ENCODE assay signal across 1 cellular context in the genomic region with DNA sequence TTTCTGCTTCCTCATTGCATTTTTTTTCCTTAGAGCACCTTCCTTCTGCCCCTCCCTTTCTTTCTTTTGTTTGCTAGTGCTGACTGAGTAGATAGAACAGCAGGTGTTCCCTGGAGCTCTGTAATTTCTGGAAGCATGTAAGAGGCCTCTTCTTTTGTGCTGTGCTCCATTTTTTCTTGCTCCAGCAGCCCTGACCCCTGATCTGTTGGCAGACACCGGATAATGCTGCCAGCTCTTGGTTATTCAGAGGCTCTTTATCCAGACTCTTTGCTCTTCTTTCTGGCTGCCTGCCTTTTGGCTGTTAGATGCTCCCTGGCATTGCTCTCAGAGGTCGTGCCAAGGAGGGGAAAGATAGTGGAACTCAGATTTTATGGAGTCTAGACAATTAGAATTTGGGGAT.
TF ChIP-seq lines count a peak whose summit lies in the region.

No MANE protein-coding gene starts in this region.

TF ChIP-seq in GM23338, 12 proteins besides CTCF, POLR2A, EP300 and RAD21 (continued from another document):
- TF ChIP-seq, protein P1, sequence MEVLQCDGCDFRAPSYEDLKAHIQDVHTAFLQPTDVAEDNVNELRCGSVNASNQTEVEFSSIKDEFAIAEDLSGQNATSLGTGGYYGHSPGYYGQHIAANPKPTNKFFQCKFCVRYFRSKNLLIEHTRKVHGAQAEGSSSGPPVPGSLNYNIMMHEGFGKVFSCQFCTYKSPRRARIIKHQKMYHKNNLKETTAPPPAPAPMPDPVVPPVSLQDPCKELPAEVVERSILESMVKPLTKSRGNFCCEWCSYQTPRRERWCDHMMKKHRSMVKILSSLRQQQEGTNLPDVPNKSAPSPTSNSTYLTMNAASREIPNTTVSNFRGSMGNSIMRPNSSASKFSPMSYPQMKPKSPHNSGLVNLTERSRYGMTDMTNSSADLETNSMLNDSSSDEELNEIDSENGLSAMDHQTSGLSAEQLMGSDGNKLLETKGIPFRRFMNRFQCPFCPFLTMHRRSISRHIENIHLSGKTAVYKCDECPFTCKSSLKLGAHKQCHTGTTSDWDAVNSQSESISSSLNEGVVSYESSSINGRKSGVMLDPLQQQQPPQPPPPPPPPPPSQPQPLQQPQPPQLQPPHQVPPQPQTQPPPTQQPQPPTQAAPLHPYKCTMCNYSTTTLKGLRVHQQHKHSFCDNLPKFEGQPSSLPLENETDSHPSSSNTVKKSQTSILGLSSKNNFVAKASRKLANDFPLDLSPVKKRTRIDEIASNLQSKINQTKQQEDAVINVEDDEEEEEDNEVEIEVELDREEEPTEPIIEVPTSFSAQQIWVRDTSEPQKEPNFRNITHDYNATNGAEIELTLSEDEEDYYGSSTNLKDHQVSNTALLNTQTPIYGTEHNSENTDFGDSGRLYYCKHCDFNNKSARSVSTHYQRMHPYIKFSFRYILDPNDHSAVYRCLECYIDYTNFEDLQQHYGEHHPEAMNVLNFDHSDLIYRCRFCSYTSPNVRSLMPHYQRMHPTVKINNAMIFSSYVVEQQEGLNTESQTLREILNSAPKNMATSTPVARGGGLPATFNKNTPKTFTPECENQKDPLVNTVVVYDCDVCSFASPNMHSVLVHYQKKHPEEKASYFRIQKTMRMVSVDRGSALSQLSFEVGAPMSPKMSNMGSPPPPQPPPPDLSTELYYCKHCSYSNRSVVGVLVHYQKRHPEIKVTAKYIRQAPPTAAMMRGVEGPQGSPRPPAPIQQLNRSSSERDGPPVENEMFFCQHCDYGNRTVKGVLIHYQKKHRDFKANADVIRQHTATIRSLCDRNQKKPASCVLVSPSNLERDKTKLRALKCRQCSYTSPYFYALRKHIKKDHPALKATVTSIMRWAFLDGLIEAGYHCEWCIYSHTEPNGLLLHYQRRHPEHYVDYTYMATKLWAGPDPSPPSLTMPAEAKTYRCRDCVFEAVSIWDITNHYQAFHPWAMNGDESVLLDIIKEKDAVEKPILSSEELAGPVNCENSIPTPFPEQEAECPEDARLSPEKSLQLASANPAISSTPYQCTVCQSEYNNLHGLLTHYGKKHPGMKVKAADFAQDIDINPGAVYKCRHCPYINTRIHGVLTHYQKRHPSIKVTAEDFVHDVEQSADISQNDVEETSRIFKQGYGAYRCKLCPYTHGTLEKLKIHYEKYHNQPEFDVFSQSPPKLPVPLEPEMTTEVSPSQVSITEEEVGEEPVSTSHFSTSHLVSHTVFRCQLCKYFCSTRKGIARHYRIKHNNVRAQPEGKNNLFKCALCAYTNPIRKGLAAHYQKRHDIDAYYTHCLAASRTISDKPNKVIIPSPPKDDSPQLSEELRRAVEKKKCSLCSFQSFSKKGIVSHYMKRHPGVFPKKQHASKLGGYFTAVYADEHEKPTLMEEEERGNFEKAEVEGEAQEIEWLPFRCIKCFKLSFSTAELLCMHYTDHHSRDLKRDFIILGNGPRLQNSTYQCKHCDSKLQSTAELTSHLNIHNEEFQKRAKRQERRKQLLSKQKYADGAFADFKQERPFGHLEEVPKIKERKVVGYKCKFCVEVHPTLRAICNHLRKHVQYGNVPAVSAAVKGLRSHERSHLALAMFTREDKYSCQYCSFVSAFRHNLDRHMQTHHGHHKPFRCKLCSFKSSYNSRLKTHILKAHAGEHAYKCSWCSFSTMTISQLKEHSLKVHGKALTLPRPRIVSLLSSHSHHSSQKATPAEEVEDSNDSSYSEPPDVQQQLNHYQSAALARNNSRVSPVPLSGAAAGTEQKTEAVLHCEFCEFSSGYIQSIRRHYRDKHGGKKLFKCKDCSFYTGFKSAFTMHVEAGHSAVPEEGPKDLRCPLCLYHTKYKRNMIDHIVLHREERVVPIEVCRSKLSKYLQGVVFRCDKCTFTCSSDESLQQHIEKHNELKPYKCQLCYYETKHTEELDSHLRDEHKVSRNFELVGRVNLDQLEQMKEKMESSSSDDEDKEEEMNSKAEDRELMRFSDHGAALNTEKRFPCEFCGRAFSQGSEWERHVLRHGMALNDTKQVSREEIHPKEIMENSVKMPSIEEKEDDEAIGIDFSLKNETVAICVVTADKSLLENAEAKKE (CRISPR knock-in tag; IDR thresholded peaks at IDR 0.05), result no peak
- TF ChIP-seq EZH2phosphoT487 (IDR thresholded peaks at IDR 0.05; ENCODE audit: unreplicated experiment) (no peak), JUNB (IDR thresholded peaks at IDR 0.05; ENCODE audit: unreplicated experiment) (no peak), ZNF331 (CRISPR knock-in tag; IDR thresholded peaks at IDR 0.05; ENCODE audit: low read depth) (no peak), ZNF114 (CRISPR knock-in tag; IDR thresholded peaks at IDR 0.05) (no peak), EZH2 (IDR thresholded peaks at IDR 0.05; ENCODE audit: low read depth, unreplicated experiment) (no peak)
- TF ChIP-seq, protein P2, sequence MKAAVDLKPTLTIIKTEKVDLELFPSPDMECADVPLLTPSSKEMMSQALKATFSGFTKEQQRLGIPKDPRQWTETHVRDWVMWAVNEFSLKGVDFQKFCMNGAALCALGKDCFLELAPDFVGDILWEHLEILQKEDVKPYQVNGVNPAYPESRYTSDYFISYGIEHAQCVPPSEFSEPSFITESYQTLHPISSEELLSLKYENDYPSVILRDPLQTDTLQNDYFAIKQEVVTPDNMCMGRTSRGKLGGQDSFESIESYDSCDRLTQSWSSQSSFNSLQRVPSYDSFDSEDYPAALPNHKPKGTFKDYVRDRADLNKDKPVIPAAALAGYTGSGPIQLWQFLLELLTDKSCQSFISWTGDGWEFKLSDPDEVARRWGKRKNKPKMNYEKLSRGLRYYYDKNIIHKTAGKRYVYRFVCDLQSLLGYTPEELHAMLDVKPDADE (IDR thresholded peaks at IDR 0.05), result no peak
- TF ChIP-seq, protein P3, sequence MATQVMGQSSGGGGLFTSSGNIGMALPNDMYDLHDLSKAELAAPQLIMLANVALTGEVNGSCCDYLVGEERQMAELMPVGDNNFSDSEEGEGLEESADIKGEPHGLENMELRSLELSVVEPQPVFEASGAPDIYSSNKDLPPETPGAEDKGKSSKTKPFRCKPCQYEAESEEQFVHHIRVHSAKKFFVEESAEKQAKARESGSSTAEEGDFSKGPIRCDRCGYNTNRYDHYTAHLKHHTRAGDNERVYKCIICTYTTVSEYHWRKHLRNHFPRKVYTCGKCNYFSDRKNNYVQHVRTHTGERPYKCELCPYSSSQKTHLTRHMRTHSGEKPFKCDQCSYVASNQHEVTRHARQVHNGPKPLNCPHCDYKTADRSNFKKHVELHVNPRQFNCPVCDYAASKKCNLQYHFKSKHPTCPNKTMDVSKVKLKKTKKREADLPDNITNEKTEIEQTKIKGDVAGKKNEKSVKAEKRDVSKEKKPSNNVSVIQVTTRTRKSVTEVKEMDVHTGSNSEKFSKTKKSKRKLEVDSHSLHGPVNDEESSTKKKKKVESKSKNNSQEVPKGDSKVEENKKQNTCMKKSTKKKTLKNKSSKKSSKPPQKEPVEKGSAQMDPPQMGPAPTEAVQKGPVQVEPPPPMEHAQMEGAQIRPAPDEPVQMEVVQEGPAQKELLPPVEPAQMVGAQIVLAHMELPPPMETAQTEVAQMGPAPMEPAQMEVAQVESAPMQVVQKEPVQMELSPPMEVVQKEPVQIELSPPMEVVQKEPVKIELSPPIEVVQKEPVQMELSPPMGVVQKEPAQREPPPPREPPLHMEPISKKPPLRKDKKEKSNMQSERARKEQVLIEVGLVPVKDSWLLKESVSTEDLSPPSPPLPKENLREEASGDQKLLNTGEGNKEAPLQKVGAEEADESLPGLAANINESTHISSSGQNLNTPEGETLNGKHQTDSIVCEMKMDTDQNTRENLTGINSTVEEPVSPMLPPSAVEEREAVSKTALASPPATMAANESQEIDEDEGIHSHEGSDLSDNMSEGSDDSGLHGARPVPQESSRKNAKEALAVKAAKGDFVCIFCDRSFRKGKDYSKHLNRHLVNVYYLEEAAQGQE (IDR thresholded peaks at IDR 0.05; ENCODE audit: unreplicated experiment), result no peak
